ENCODE assay signal across 8 cellular contexts in genomic region chr3:140268103-140268502, GRCh38.
"Had no signal": no experiment of that assay in that cellular context is flagged by ENCODE, and none has a peak within 500 bp of the region (broad histone marks: within the 10 kb centered on the region; RNA-seq: fewer than 3 reads in every experiment).

No MANE protein-coding gene starts in this region.

- FAIRE-seq: HepG2, HTR-8/SVneo had no signal

- H3K9me3 Mint-ChIP-seq: IgD-negative memory B cell had no signal

- H3K36me3 Mint-ChIP-seq: IgD-negative memory B cell had no signal

- H3K9ac ChIP-seq: KMS-11 had no signal

- H3K4me2 ChIP-seq: KMS-11 had no signal

- H3K27ac ChIP-seq: HL-60, KMS-11 had no signal

- H3K4me3 Mint-ChIP-seq: IgD-negative memory B cell had no signal

- DNase-seq: IMR-90, KBM-7, KG1 had no signal

- ATAC-seq: HepG2 had no signal

- H3K4me1 Mint-ChIP-seq: IgD-negative memory B cell had no signal
